ENCODE assay signal across 13 cellular contexts in the genomic region with DNA sequence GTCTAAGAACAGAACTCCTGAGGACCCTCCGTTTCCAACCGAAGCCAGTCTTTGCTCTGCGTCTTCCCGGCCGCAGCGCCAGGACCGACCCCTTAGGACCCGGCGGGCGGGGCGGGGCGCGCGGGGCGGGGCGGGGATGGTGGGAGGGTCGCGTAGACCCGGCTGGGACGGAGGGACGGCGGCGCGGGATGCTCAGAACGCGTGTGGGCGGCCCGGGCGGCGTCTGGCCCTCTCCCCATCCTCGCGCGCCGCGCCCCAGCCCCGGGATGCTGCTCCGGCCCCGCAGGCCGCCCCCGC. TPM values are rescaled to one million over a fixed set of nuclear protein-coding genes. Genes with fewer than 3 reads are reported as not detected.
DNase-seq lines count a peak whose midpoint lies in the region; ATAC-seq and TF ChIP-seq lines count a peak whose summit lies in the region.
"Had no signal": no experiment of that assay in that cellular context is flagged by ENCODE, and none has a peak within 500 bp of the region (broad histone marks: within the 10 kb centered on the region; RNA-seq: fewer than 3 reads in every experiment).

A gene with protein sequence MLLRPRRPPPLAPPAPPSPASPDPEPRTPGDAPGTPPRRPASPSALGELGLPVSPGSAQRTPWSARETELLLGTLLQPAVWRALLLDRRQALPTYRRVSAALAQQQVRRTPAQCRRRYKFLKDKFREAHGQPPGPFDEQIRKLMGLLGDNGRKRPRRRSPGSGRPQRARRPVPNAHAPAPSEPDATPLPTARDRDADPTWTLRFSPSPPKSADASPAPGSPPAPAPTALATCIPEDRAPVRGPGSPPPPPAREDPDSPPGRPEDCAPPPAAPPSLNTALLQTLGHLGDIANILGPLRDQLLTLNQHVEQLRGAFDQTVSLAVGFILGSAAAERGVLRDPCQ (plus strand): TSS at position 195 of the 297 bp plus-strand sequence. CDS start 72 bp downstream, at position 267.

- peaks cover 2 to 22% (median 16%) of the 10 kb centered on the region in 7 donors for H3K9me3 Mint-ChIP-seq in CD14-positive monocyte
- H3K9me3 Mint-ChIP-seq: HFFc6 had no signal

- H3K79me2 ChIP-seq in neural cell (replicated peaks; ENCODE audit: insufficient read depth, low read length): no peaks in the 10 kb centered on the region

- no peaks in the 10 kb centered on the region for H4K20me1 ChIP-seq in neural cell (ENCODE audit: insufficient read depth)

- peaks cover 9 to 13% of the 10 kb centered on the region in 2 donors for H3K36me3 Mint-ChIP-seq in CD14-positive monocyte

- POLR2A ChIA-PET in HEK293 (lab: Yijun Ruan, JAX): no interaction called here

- H3K4me1 Mint-ChIP-seq in CD14-positive monocyte: peaks cover 23% of the 10 kb centered on the region

- H3K27me3 Mint-ChIP-seq in CD14-positive monocyte (ENCODE audit: low read depth in 3 of 3): peaks cover 70 to 80% (median 77%) of the 10 kb centered on the region in 3 donors

- CTCF ChIA-PET in HEK293 (lab: Yijun Ruan, JAX): no interaction called here

- peaks cover 81% of the 10 kb centered on the region for H3K27me3 ChIP-seq in ectodermal cell (ENCODE audit: control insufficient read depth, insufficient read depth, low read length, poor library complexity, severe bottlenecking)
- peaks cover 60% of the 10 kb centered on the region for H3K27me3 ChIP-seq in neural cell (ENCODE audit: insufficient read depth, low read depth, low read length)
- peaks cover 62% of the 10 kb centered on the region for H3K27me3 ChIP-seq in upper lobe of right lung
- peaks cover 0 to 9% of the 10 kb centered on the region in 2 donors for H3K27me3 ChIP-seq in body of pancreas

- H3K27ac ChIP-seq in HEK293 (ENCODE audit: extremely low read depth, low read depth, low read length): peak within 1 kb of the TSS; percentile 46; the same call in 1 of the 2 replicates
- H3K27ac ChIP-seq in ectodermal cell (ENCODE audit: insufficient read depth, low read depth, low read length, poor library complexity, severe bottlenecking): no peak within 1 kb of the TSS
- H3K27ac ChIP-seq in neural cell (ENCODE audit: low read length): no peak within 1 kb of the TSS
- no peak within 1 kb of the TSS for H3K27ac ChIP-seq in upper lobe of right lung
- no peak within 1 kb of the TSS for H3K27ac ChIP-seq in body of pancreas
- H3K27ac ChIP-seq: PC-9 had no signal

- H3F3A ChIP-seq in neural cell (ENCODE audit: insufficient read depth, low read length, poor library complexity, severe bottlenecking): no peaks in the 10 kb centered on the region

- H3K9ac ChIP-seq in neural cell (ENCODE audit: low read length): no peak within 1 kb of the TSS

- ATAC-seq in upper lobe of right lung: no peak
- no peak for ATAC-seq in body of pancreas

- intact Hi-C loops in CD14-positive monocyte (cut with micrococcal nuclease) (loop anchor here in 1 of 2 donors (10.0 kb wide), 1 partner anchor 85 kb away; no protein-coding TSS in a partner anchor), upper lobe of right lung (cut with DNase I) (no loop called here), body of pancreas (cut with DNase I) (no loop called here)

- WGBS in ectodermal cell, 2 experiments: 0 to 1% methylated on average over 40 of the region's 40 CpGs
- WGBS in body of pancreas, 2 donors: 2% methylated on average over 9 of the region's 40 CpGs; no CpG with 5 or more reads in 1 of the 2 donors

- H3K4me2 ChIP-seq in neural cell (ENCODE audit: low read length): no peak within 1 kb of the TSS
- H3K4me2 ChIP-seq: PC-9 had no signal

- H3K4me3 ChIP-seq in HEK293 (ENCODE audit: low read depth, low read length): no peak within 1 kb of the TSS
- peak within 1 kb of the TSS; percentile 25 for H3K4me3 ChIP-seq in ectodermal cell (ENCODE audit: insufficient read depth, low read depth, low read length)
- peak within 1 kb of the TSS; percentile 43 for H3K4me3 ChIP-seq in neural cell (ENCODE audit: low read length)
- H3K4me3 ChIP-seq in upper lobe of right lung: no peak within 1 kb of the TSS
- no peak within 1 kb of the TSS for H3K4me3 ChIP-seq in body of pancreas
- H3K4me3 ChIP-seq: PC-9 had no signal

- TF ChIP-seq CTCF in CD14-positive monocyte (IDR thresholded peaks at IDR 0.05) (no peak), HEK293 (tag by site-specific recombination; IDR thresholded peaks at IDR 0.05) (no peak), neural cell (IDR thresholded peaks at IDR 0.05; ENCODE audit: poor library complexity, severe bottlenecking) (no peak), upper lobe of right lung (IDR thresholded peaks at IDR 0.05) (no peak), body of pancreas (IDR thresholded peaks at IDR 0.05) (no peak)

- no peak within 1 kb of the TSS for H2AFZ ChIP-seq in neural cell (ENCODE audit: low read depth, low read length)
- H2AFZ ChIP-seq: PC-9 had no signal

- TF ChIP-seq RAD21 in neural cell (conservative IDR thresholded peaks at IDR 0.05): no peak

- H3K36me3 ChIP-seq in HEK293 (ENCODE audit: control insufficient read depth in 2 of 2, insufficient read depth in 1 of 2, low read length in 2 of 2): no peaks in the 10 kb centered on the region
- no peaks in the 10 kb centered on the region for H3K36me3 ChIP-seq in ectodermal cell (ENCODE audit: control insufficient read depth, insufficient read depth, low read length)
- H3K36me3 ChIP-seq in neural cell (ENCODE audit: insufficient read depth, low read length): no peaks in the 10 kb centered on the region
- no peaks in the 10 kb centered on the region for H3K36me3 ChIP-seq in upper lobe of right lung
- no peaks in the 10 kb centered on the region for H3K36me3 ChIP-seq in body of pancreas (replicated peaks in 1 of 2; ENCODE audit: insufficient read depth in 1 of 2, low read depth in 2 of 2)

- DNase-seq in CD14-positive monocyte (ENCODE audit: low spot score) (no peak), upper lobe of right lung (no peak), body of pancreas (no peak), T-helper 9 cell (no peak)
- DNase-seq: GDM1, HFFc6, NCI-H1092 treated with DMSO at 0.1 percent for 48 hours, NCI-H446, PC-9 had no signal

- H3K9me3 ChIP-seq in HEK293 (ENCODE audit: control insufficient read depth, insufficient read depth, low read depth, low read length) (no peaks in the 10 kb centered on the region), ectodermal cell (ENCODE audit: control insufficient read depth, low read length) (no peaks in the 10 kb centered on the region), neural cell (ENCODE audit: low read length) (no peaks in the 10 kb centered on the region), upper lobe of right lung (no peaks in the 10 kb centered on the region), body of pancreas (no peaks in the 10 kb centered on the region)

- peak within 1 kb of the TSS; percentile 60 to 90 for H3K4me3 Mint-ChIP-seq in CD14-positive monocyte
- H3K4me3 Mint-ChIP-seq: HFFc6 had no signal

- H3K4me1 ChIP-seq in HEK293 (ENCODE audit: control insufficient read depth, insufficient read depth, low read length) (no peaks in the 10 kb centered on the region), ectodermal cell (ENCODE audit: control insufficient read depth, insufficient read depth, low read length) (peaks cover 4% of the 10 kb centered on the region), upper lobe of right lung (no peaks in the 10 kb centered on the region), body of pancreas (peaks cover 5% of the 10 kb centered on the region)

- H3K27ac Mint-ChIP-seq in CD14-positive monocyte: peak within 1 kb of the TSS in 1 of 7 donors; percentile 15
- H3K27ac Mint-ChIP-seq: HFFc6 had no signal

- no peaks in the 10 kb centered on the region for H3K9me2 ChIP-seq in neural cell (ENCODE audit: insufficient read depth, low read length)

- TF ChIP-seq EP300 in neural cell (conservative IDR thresholded peaks at IDR 0.05; ENCODE audit: poor library complexity, severe bottlenecking): no peak

- no peak for TF ChIP-seq POLR2A in body of pancreas (IDR thresholded peaks at IDR 0.05)

TF ChIP-seq in HEK293, 187 proteins besides CTCF, POLR2A, EP300 and RAD21 (continues in another document):
- TF ChIP-seq SP2 (tag by site-specific recombination; IDR thresholded peaks at IDR 0.05): peak; percentile 22; the same call in 1 of the 2 replicates
- TF ChIP-seq ZNF830 (tag by site-specific recombination; IDR thresholded peaks at IDR 0.05; ENCODE audit: low read depth): no peak
- TF ChIP-seq, protein P1, sequence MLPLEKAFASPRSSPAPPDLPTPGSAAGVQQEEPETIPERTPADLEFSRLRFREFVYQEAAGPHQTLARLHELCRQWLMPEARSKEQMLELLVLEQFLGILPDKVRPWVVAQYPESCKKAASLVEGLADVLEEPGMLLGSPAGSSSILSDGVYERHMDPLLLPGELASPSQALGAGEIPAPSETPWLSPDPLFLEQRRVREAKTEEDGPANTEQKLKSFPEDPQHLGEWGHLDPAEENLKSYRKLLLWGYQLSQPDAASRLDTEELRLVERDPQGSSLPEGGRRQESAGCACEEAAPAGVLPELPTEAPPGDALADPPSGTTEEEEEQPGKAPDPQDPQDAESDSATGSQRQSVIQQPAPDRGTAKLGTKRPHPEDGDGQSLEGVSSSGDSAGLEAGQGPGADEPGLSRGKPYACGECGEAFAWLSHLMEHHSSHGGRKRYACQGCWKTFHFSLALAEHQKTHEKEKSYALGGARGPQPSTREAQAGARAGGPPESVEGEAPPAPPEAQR (tag by site-specific recombination; IDR thresholded peaks at IDR 0.05): no peak
- no peak for TF ChIP-seq IKZF3 (tag by site-specific recombination; IDR thresholded peaks at IDR 0.05)

TF ChIP-seq in neural cell, 6 proteins besides CTCF, POLR2A, EP300 and RAD21 (continues in another document):
- TF ChIP-seq SMC3 (conservative IDR thresholded peaks at IDR 0.05; ENCODE audit: poor library complexity): no peak

RNA-seq across cellular contexts. Expression of the gene that starts here (rescaled TPM):
- polyA plus RNA-seq in CD14-positive monocyte (under 1 TPM; 0.14 to 0.48 TPM), neural cell (not detected in 2 replicates)
- polyA plus RNA-seq in ectodermal cell (2013, experiment 1 of 4): not detected
- polyA plus RNA-seq in ectodermal cell (2013, experiment 2 of 4): not detected
- polyA plus RNA-seq in ectodermal cell (2013, experiment 3 of 4): not detected
- polyA plus RNA-seq in ectodermal cell (2013, experiment 4 of 4): not detected
- polyA minus RNA-seq in neural cell: not detected in 2 replicates
- total RNA-seq in upper lobe of right lung (not detected), body of pancreas (not detected)
- total RNA-seq: HFFc6, mononuclear cell, PC-9 had no signal

Comparison
In these comparisons a context has a peak if more than half of its experiments do, and no peak if none do; other contexts are left out.
1. H3K4me3 ChIP-seq: peak in ectodermal cell (single experiment) and neural cell (single experiment); none in HEK293 (single experiment), upper lobe of right lung (single experiment) and body of pancreas (0 of 2).